19 cellular contexts compared by ENCODE assay signal in genomic region chr5:66513130-66513529, GRCh38.
"Had no signal": no experiment of that assay in that cellular context is flagged by ENCODE, and none has a peak within 500 bp of the region (broad histone marks: within the 10 kb centered on the region; RNA-seq: fewer than 3 reads in every experiment).

No MANE protein-coding gene starts in this region.

- H3K9me3 ChIP-seq: breast epithelium, colonic mucosa, gastroesophageal sphincter, heart left ventricle, tibial artery had no signal

- H3K4me3 ChIP-seq: breast epithelium, colonic mucosa, dorsolateral prefrontal cortex, esophagus muscularis mucosa, gastroesophageal sphincter, heart left ventricle, tibial artery had no signal

- DNase-seq: activated CD4-positive, alpha-beta memory T cell treated with anti-CD3 and anti-CD28 coated beads for 36 hours; activated CD4-positive, alpha-beta T cell treated with anti-CD3 and anti-CD28 coated beads for 48 hours; activated naive CD4-positive, alpha-beta T cell treated with Interleukin-2 at 50 U/mL for 16 hours; activated naive CD8-positive, alpha-beta T cell treated with anti-CD3 and anti-CD28 coated beads for 36 hours; activated T-cell treated with anti-CD3 and anti-CD28 coated beads, Interleukin-2, amount 50 U/mL, for 48 hours; colonic mucosa; dorsolateral prefrontal cortex; heart left ventricle; left ventricle myocardium superior; mammary epithelial cell; midbrain; stimulated activated CD4-positive, alpha-beta T cell treated with anti-CD3 and anti-CD28 coated beads, Interleukin-4, amount 100 ng/mL, for 24 hours; substantia nigra; T1000; tibial artery had no signal

- H3K27ac ChIP-seq: breast epithelium, colonic mucosa, dorsolateral prefrontal cortex, esophagus muscularis mucosa, gastroesophageal sphincter, heart left ventricle, tibial artery had no signal

- ATAC-seq: gastroesophageal sphincter; heart left ventricle; left ventricle myocardium superior; natural killer cell treated with Interleukin-12 subunit alpha and Interleukin-12 subunit beta and Interleukin-15 and Interleukin-18, amount 100 ng/mL, for 72 hours had no signal

- H3K27me3 ChIP-seq: breast epithelium, colonic mucosa, dorsolateral prefrontal cortex, esophagus muscularis mucosa, gastroesophageal sphincter, heart left ventricle, tibial artery had no signal

- H3K36me3 ChIP-seq: breast epithelium, colonic mucosa, esophagus muscularis mucosa, gastroesophageal sphincter, heart left ventricle, tibial artery had no signal

- H3K4me1 ChIP-seq: breast epithelium, colonic mucosa, esophagus muscularis mucosa, gastroesophageal sphincter, tibial artery had no signal
